Comparison of ENCODE assay signal across 8 cellular contexts in the genomic region with DNA sequence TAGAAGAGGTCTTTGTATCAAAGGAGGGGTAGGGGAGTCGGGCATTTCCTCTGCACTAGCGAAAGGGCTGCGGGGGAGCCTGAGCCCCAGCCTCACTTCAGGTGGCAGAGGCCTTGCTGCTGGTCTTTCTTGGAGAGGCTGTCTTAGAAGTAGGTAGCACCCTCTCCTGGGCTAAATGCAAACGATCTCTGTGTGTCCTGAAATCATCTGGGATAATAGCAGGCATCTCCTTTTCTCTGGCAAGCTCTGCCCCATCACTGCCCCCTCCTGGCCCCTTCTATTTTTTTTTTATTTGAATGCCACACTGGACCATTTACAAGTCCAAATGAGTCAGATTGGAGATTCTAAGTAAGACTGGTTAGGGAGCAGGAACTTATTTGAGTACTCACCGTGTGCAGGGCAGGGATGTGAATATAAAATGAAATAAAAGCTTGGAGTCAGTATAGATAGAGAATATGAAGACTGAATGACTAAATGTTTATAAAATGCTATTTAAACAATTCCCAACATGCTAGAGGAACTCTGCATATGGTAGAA.
DNase-seq lines count a peak whose midpoint lies in the region; ATAC-seq, FAIRE-seq and TF ChIP-seq lines count a peak whose summit lies in the region.

No MANE protein-coding gene starts in this region.

- H3K27ac Mint-ChIP-seq in T-helper 17 cell = no peak overlapping the region
- no peak overlapping the region for H3K27ac Mint-ChIP-seq in stimulated activated naive B cell treated with anti-CD40 and anti-IgM and Interleukin-4, amounts not matched to agents 10 μg/mL and 1 μg/mL and 100 μg/mL, for 72 hours

- DNase-seq in AML-193 (lab: John Stamatoyannopoulos, UW) (peak; percentile 38 to 59), GM18507 (ENCODE audit: extremely low spot score, insufficient read length, low read depth) (peak; percentile 30), NCI-H1930 (lab: John Stamatoyannopoulos, UW) (peak; percentile 5 to 10), T-helper 17 cell (no peak), colonic mucosa (peak; percentile 65), left kidney (ENCODE audit: low read depth, low spot score) (peak; percentile 92)
- DNase-seq in stimulated activated naive B cell treated with anti-CD40 and anti-IgM and Interleukin-4, amounts not matched to agents 10 μg/mL and 1 μg/mL and 100 μg/mL, for 72 hours = peak; percentile 18

- no peaks in the 10 kb centered on the region for H3K4me1 ChIP-seq in colonic mucosa

- peaks cover 33% of the 10 kb centered on the region for H3K27me3 Mint-ChIP-seq in T-helper 17 cell
- peaks cover 18 to 46% of the 10 kb centered on the region in 2 donors for H3K27me3 Mint-ChIP-seq in stimulated activated naive B cell treated with anti-CD40 and anti-IgM and Interleukin-4, amounts not matched to agents 10 μg/mL and 1 μg/mL and 100 μg/mL, for 72 hours

- H3K27ac ChIP-seq in colonic mucosa = no peak overlapping the region

- H3K27me3 ChIP-seq in colonic mucosa = no peaks in the 10 kb centered on the region

- peak; percentile 53 for FAIRE-seq in GM18507 (lab: Jason Lieb, UNC)

- ATAC-seq in T-helper 17 cell (peak; percentile 30), HG02938 (IDR thresholded peaks at IDR 0.05; ENCODE audit: unreplicated experiment) (no peak)
- ATAC-seq in stimulated activated naive B cell treated with anti-CD40 and anti-IgM and Interleukin-4, amounts not matched to agents 10 μg/mL and 1 μg/mL and 100 μg/mL, for 72 hours (replicated peaks) = peak; percentile 72 to 73

- intact Hi-C loops in colonic mucosa (cut with DNase I) = loop anchor here (2.0 to 10.0 kb wide), 2 partner anchors 224 to 396 kb away; partner anchors contain the start of gene SPRY4

- H3K4me1 Mint-ChIP-seq in T-helper 17 cell = peaks cover 15% of the 10 kb centered on the region
- H3K4me1 Mint-ChIP-seq in stimulated activated naive B cell treated with anti-CD40 and anti-IgM and Interleukin-4, amounts not matched to agents 10 μg/mL and 1 μg/mL and 100 μg/mL, for 72 hours = peaks cover 11 to 21% of the 10 kb centered on the region in 2 donors

- TF ChIP-seq CTCF in colonic mucosa (IDR thresholded peaks at IDR 0.05) = peak; percentile 63

- H3K4me3 Mint-ChIP-seq in T-helper 17 cell = no peak overlapping the region
- no peak overlapping the region for H3K4me3 Mint-ChIP-seq in stimulated activated naive B cell treated with anti-CD40 and anti-IgM and Interleukin-4, amounts not matched to agents 10 μg/mL and 1 μg/mL and 100 μg/mL, for 72 hours

- no peaks in the 10 kb centered on the region for H3K9me3 Mint-ChIP-seq in stimulated activated naive B cell treated with anti-CD40 and anti-IgM and Interleukin-4, amounts not matched to agents 10 μg/mL and 1 μg/mL and 100 μg/mL, for 72 hours

- H3K36me3 Mint-ChIP-seq in T-helper 17 cell (ENCODE audit: low read depth) = no peaks in the 10 kb centered on the region
- H3K36me3 Mint-ChIP-seq in stimulated activated naive B cell treated with anti-CD40 and anti-IgM and Interleukin-4, amounts not matched to agents 10 μg/mL and 1 μg/mL and 100 μg/mL, for 72 hours = no peaks in the 10 kb centered on the region

- no peaks in the 10 kb centered on the region for H3K36me3 ChIP-seq in colonic mucosa

- H3K9me3 ChIP-seq in T-helper 17 cell (ENCODE audit: control insufficient read depth, low read length, poor library complexity, severe bottlenecking) (no peaks in the 10 kb centered on the region), colonic mucosa (no peaks in the 10 kb centered on the region)

- H3K9ac ChIP-seq in colonic mucosa (ENCODE audit: low read depth in 2 of 2, low read length in 2 of 2) = no peak overlapping the region

- no peak overlapping the region for H3K4me3 ChIP-seq in colonic mucosa

Comparison
In these comparisons a context has a peak if more than half of its experiments do, and no peak if none do; other contexts are left out.
1. DNase-seq: peak in AML-193 (2 of 2), GM18507 (single experiment), NCI-H1930 (2 of 2), colonic mucosa (single experiment), left kidney (single experiment) and stimulated activated naive B cell treated with anti-CD40 and anti-IgM and Interleukin-4, amounts not matched to agents 10 μg/mL and 1 μg/mL and 100 μg/mL, for 72 hours (single experiment); none in T-helper 17 cell (0 of 3).